ENCODE assay signal across 2 cellular contexts in the genomic region with DNA sequence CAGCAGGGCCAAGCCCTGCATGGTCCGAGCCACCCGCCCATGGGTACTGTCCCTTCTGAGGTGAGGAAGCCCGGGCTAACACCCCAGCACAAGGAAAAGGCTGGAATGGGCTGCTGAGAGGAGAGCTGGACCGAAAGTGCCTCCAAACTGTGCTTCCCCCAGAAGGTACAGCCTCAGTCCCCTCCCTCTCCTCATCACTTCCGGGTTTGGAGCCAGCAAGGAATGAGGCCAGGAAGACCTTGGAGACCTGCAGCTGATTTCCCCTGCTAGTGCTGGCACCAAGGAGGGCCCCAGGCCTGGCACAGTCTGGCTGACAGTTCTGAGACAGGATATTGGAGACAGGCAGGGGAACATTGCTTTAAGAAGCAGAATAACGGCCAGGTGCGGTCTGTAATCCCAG. TPM values are rescaled to one million over a fixed set of nuclear protein-coding genes. Genes with fewer than 3 reads are reported as not detected.
"Had no signal": no experiment of that assay in that cellular context is flagged by ENCODE, and none has a peak within 500 bp of the region (broad histone marks: within the 10 kb centered on the region; RNA-seq: fewer than 3 reads in every experiment).

No MANE protein-coding gene starts in this region.

RNA-seq across cellular contexts. Expression of gene TMEM191C, which starts 31.3 kb away (rescaled TPM):
- total RNA-seq: M059J had no signal

RNA-seq across cellular contexts. Expression of gene RIMBP3C, which starts 52.8 kb away (rescaled TPM):
- total RNA-seq: RPMI7951 had no signal
